ENCODE assay signal across 26 cellular contexts in the genomic region with DNA sequence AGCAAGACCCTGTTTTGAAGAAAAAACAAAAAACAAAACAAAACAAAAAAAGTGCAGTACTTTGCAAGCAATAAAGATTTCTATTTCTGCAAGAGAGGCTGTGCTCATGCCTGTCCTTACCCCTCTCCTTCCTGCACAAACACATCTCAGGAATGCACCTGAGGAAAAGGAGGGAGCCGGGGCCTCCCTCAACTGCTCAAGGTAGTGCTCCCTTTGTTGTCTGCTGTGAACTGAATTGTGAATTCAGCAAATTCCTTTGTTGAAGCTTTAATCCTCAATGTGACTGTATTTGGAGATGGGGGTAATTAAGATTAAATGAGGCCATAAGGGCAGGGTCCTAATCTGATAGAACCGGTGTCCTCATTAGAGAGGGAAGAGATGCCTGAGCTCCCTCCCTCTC. TPM values are rescaled to one million over a fixed set of nuclear protein-coding genes. Genes with fewer than 3 reads are reported as not detected.
DNase-seq lines count a peak whose midpoint lies in the region; ATAC-seq, FAIRE-seq and TF ChIP-seq lines count a peak whose summit lies in the region.
"Had no signal": no experiment of that assay in that cellular context is flagged by ENCODE, and none has a peak within 500 bp of the region (broad histone marks: within the 10 kb centered on the region; RNA-seq: fewer than 3 reads in every experiment).

No MANE protein-coding gene starts in this region.

- DNase-seq in NCI-H82 (lab: John Stamatoyannopoulos, UW), result peak; percentile 83
- no peak for DNase-seq in SJSA1 (ENCODE audit: low read depth in 1 of 2, low spot score in 2 of 2)
- no peak for DNase-seq in smooth muscle cell (lab: John Stamatoyannopoulos, UW; ENCODE audit: unreplicated experiment)
- no peak for DNase-seq in GM19239 (ENCODE audit: insufficient read length, low spot score)
- no peak for DNase-seq in NOMO-1 (lab: John Stamatoyannopoulos, UW; ENCODE audit: unreplicated experiment in 2 of 2)
- no peak for DNase-seq in medulla oblongata (ENCODE audit: extremely low spot score)
- DNase-seq: BE2C, EL, GF-D8, H9, HFFc6, MG63, NCI-H1417 treated with DMSO at 0.1 percent for 48 hours, NCI-H187, NCI-H446, NCI-H748 treated with DMSO at 0.1 percent for 48 hours, OCI-M1, RPMI8226, SIG-M5 had no signal

- H3K27me3 ChIP-seq in SJSA1 (replicated peaks), result no peaks in the 10 kb centered on the region
- H3K27me3 ChIP-seq in smooth muscle cell (ENCODE audit: low read depth), result no peaks in the 10 kb centered on the region
- H3K27me3 ChIP-seq: BE2C, MG63 had no signal

- ATAC-seq in esophagus mucosa, result peak; percentile 53
- ATAC-seq: A549, HepG2, K562, SK-N-SH treated with all-trans-retinoic acid at 6 μM for 48 hours had no signal

- peak overlapping the region; percentile 13; the same call in 1 of the 2 replicates for H3K27ac ChIP-seq in SJSA1
- H3K27ac ChIP-seq in smooth muscle cell (ENCODE audit: low read depth), result peak overlapping the region; percentile 24
- H3K27ac ChIP-seq: A549, HL-60 had no signal

- H3K36me3 ChIP-seq in SJSA1, result peaks cover 27% of the 10 kb centered on the region
- no peaks in the 10 kb centered on the region for H3K36me3 ChIP-seq in smooth muscle cell (ENCODE audit: low read depth)
- H3K36me3 ChIP-seq: BE2C, MG63 had no signal

- no peak overlapping the region for H2AFZ ChIP-seq in smooth muscle cell (ENCODE audit: low read depth)

- H3K4me1 ChIP-seq in SJSA1 (replicated peaks) (peaks cover 61% of the 10 kb centered on the region), smooth muscle cell (ENCODE audit: low read depth) (no peaks in the 10 kb centered on the region)
- H3K4me1 ChIP-seq: BE2C had no signal

- H3K79me2 ChIP-seq in smooth muscle cell (ENCODE audit: low read depth), result no peaks in the 10 kb centered on the region

- WGBS in smooth muscle cell (ENCODE audit: low lambda C conversion rate), result 78% methylated on average over 2 of the region's 2 CpGs

- TF ChIP-seq CTCF in smooth muscle cell (IDR thresholded peaks at IDR 0.05; ENCODE audit: borderline replicate concordance, insufficient read depth, poor library complexity, severe bottlenecking), result no peak

- no peak overlapping the region for H3K9ac ChIP-seq in smooth muscle cell (ENCODE audit: low read depth)

- H3K9me3 ChIP-seq in SJSA1 (replicated peaks) (peaks cover 7% of the 10 kb centered on the region; the same call in 1 of the 2 replicates), smooth muscle cell (replicated peaks; ENCODE audit: low read depth) (no peaks in the 10 kb centered on the region)
- H3K9me3 ChIP-seq: A549, BE2C, MG63 had no signal

- no peaks in the 10 kb centered on the region for H4K20me1 ChIP-seq in smooth muscle cell (ENCODE audit: low read depth)

- no peaks in the 10 kb centered on the region for H3F3A ChIP-seq in smooth muscle cell (ENCODE audit: low read depth)

- H3K4me3 ChIP-seq in SJSA1 (no peak overlapping the region), smooth muscle cell (no peak overlapping the region)
- H3K4me3 ChIP-seq: A549, K562, MG63 had no signal

- H3K4me2 ChIP-seq in smooth muscle cell, result no peak overlapping the region
- H3K4me2 ChIP-seq: A549 had no signal

- FAIRE-seq in GM19239 (lab: Jason Lieb, UNC), result no peak
- FAIRE-seq: A549, D721Med, HepG2, K562 had no signal

RNA-seq across cellular contexts. Expression of a gene that starts 13.9 kb away (rescaled TPM):
- 67.5 and 122 TPM in 2 replicates for total RNA-seq in SJSA1 (2014; rRNA removed; shearing (Covaris generic))
- total RNA-seq in esophagus mucosa (33.8 TPM), smooth muscle cell (60.6 and 78.9 TPM in 2 replicates)
- 80.8 and 82.4 TPM in 2 replicates for polyA plus RNA-seq in smooth muscle cell

RNA-seq across cellular contexts. Expression of a gene that starts 18.9 kb away (rescaled TPM):
- total RNA-seq in SJSA1 (2014; rRNA removed; shearing (Covaris generic)), result 13.3 and 25.2 TPM in 2 replicates
- total RNA-seq in esophagus mucosa (10.3 TPM), smooth muscle cell (25.1 and 25.5 TPM in 2 replicates)
- 14.8 and 23.2 TPM in 2 replicates for polyA plus RNA-seq in smooth muscle cell

RNA-seq across cellular contexts. Expression of a gene that starts 19.8 kb away (rescaled TPM):
- total RNA-seq in SJSA1 (2014; rRNA removed; shearing (Covaris generic)), result 0.16 TPM in 1 of 2 replicates, not detected in the other
- total RNA-seq in esophagus mucosa, result 13.6 TPM
- total RNA-seq in smooth muscle cell, result 69.4 and 79.0 TPM in 2 replicates
- 68.7 and 88.7 TPM in 2 replicates for polyA plus RNA-seq in smooth muscle cell

RNA-seq across cellular contexts. Expression of a gene that starts 31.7 kb away (rescaled TPM):
- 76.1 and 101 TPM in 2 replicates for total RNA-seq in SJSA1 (2014; rRNA removed; shearing (Covaris generic))
- total RNA-seq in esophagus mucosa (221 TPM), smooth muscle cell (49.1 and 63.0 TPM in 2 replicates)
- 85.5 and 99.8 TPM in 2 replicates for polyA plus RNA-seq in smooth muscle cell

RNA-seq across cellular contexts. Expression of a gene that starts 49.6 kb away (rescaled TPM):
- 6.5 and 24.1 TPM in 2 replicates for total RNA-seq in SJSA1 (2014; rRNA removed; shearing (Covaris generic))
- total RNA-seq in esophagus mucosa, result 10.4 TPM
- 3.8 and 4.5 TPM in 2 replicates for total RNA-seq in smooth muscle cell
- 9.7 and 9.8 TPM in 2 replicates for polyA plus RNA-seq in smooth muscle cell

Comparison
In these comparisons a context has a peak if more than half of its experiments do, and no peak if none do; other contexts are left out.
1. RNA of a gene that starts 19.8 kb away (total RNA-seq): 69.4 to 79.0 TPM in smooth muscle cell and 13.6 TPM in esophagus mucosa (single experiment); 0.16 TPM in SJSA1; every median in the first group is over 10 times any median in the second.